ENCODE assay signal across 18 cellular contexts in genomic region chr13:21289475-21289874, GRCh38.
"Had no signal": no experiment of that assay in that cellular context is flagged by ENCODE, and none has a peak within 500 bp of the region (broad histone marks: within the 10 kb centered on the region; RNA-seq: fewer than 3 reads in every experiment).

No MANE protein-coding gene starts in this region.

- H3K27ac Mint-ChIP-seq: memory B cell, nephron, neural progenitor cell, progenitor cell of endocrine pancreas had no signal

- H3K9me3 Mint-ChIP-seq: memory B cell, nephron, neural progenitor cell had no signal

- H3K4me1 Mint-ChIP-seq: memory B cell, nephron, neural progenitor cell had no signal

- FAIRE-seq: kidney, urothelium cell line had no signal

- H3K4me3 Mint-ChIP-seq: memory B cell, nephron, neural progenitor cell had no signal

- H3K36me3 Mint-ChIP-seq: memory B cell, neural progenitor cell had no signal

- DNase-seq: cortex of kidney; foreskin keratinocyte; heart left ventricle; kidney; stimulated activated CD4-positive, alpha-beta T cell treated with anti-CD3 and anti-CD28 coated beads, Interleukin-12 subunit alpha, Interleukin-12 subunit beta, amount 100 ng/mL, for 4 hours; stimulated activated CD4-positive, alpha-beta T cell treated with anti-CD3 and anti-CD28 coated beads, Interleukin-1b, Interleukin-23, amount 100 ng/mL, for 48 hours; stimulated activated CD4-positive, alpha-beta T cell treated with anti-CD3 and anti-CD28 coated beads, Interleukin-4, amount 100 ng/mL, for 1 hour; stimulated activated CD8-positive, alpha-beta memory T cell treated with anti-CD3 and anti-CD28 coated beads, Interleukin-4, amount 100 ng/mL, for 48 hours; stimulated activated naive CD4-positive, alpha-beta T cell treated with Interleukin-2 at 50 U/mL for 16 hours; upper lobe of left lung had no signal

- H3K27me3 Mint-ChIP-seq: progenitor cell of endocrine pancreas had no signal

- ATAC-seq: foreskin keratinocyte, gastroesophageal sphincter, heart left ventricle, left lobe of liver, sciatic nerve had no signal
